Comparison of ENCODE assay signal across 2 cellular contexts in genomic region chr16:4455081-4455480, GRCh38.
A peak's percentile ranks its signal among the peaks of the same experiment; 100 is the strongest.
TF ChIP-seq lines count a peak whose summit lies in the region.

No MANE protein-coding gene starts in this region.

TF ChIP-seq in HEK293, 187 proteins besides CTCF, POLR2A, EP300 and RAD21:
- TF ChIP-seq ZNF157 (tag by site-specific recombination; IDR thresholded peaks at IDR 0.05): no peak
- no peak for TF ChIP-seq ZNF426 (tag by site-specific recombination; IDR thresholded peaks at IDR 0.05)
- peak; percentile 52 for TF ChIP-seq ZIC2 (tag by site-specific recombination; IDR thresholded peaks at IDR 0.05)
- TF ChIP-seq SALL2 (tag by site-specific recombination; IDR thresholded peaks at IDR 0.05; ENCODE audit: borderline replicate concordance): no peak
- no peak for TF ChIP-seq ZNF404 (tag by site-specific recombination; IDR thresholded peaks at IDR 0.05)
- TF ChIP-seq SETDB1 (IDR thresholded peaks at IDR 0.05; ENCODE audit: insufficient read length, low read length): no peak
- TF ChIP-seq ZNF184 (tag by site-specific recombination; IDR thresholded peaks at IDR 0.05): no peak
- TF ChIP-seq TCF7L2 (IDR thresholded peaks at IDR 0.05; ENCODE audit: borderline replicate concordance, low read depth, low read length): no peak
TF ChIP-seq in HEK293: peak in this region for 1.

TF ChIP-seq in K562, 482 proteins besides CTCF, POLR2A, EP300 and RAD21:
- no peak for TF ChIP-seq PCBP1 (IDR thresholded peaks at IDR 0.05; ENCODE audit: low read depth, low read length, poor library complexity, severe bottlenecking)
- TF ChIP-seq POLR2G (IDR thresholded peaks at IDR 0.05; ENCODE audit: low read depth, low read length): peak; percentile 61
- TF ChIP-seq E2F3 (CRISPR knock-in tag; IDR thresholded peaks at IDR 0.05): no peak
- no peak for TF ChIP-seq ZBTB40 (IDR thresholded peaks at IDR 0.05)
- no peak for TF ChIP-seq ZBTB40 (CRISPR knock-in tag; IDR thresholded peaks at IDR 0.05)
- TF ChIP-seq TAL1 (IDR thresholded peaks at IDR 0.05): no peak
- 0 out of 2 replicates have a peak, but pooled peaks have one; percentile 39 for TF ChIP-seq RBFOX2 (IDR thresholded peaks at IDR 0.05; ENCODE audit: low read depth, low read length)
